Comparison of ENCODE assay signal across 22 cellular contexts in the genomic region with DNA sequence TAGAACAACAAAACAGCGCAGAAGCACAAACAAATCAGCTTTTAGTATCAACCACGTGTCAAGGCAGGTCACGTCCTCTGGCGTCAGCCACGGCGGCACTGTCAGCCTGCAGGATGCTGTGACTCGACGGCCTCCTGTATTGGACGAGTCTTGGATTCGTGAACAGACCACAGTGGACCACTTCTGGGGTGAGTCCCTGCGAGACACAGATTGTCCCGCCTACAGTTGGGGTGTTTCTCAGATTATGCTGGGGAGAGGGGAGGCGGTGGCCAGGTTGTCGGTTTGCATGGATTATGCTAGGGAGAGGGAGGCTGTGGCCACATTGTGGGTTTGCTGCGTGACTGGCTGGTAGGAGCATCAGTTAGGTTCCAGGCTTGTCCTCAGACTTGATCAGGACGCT. TPM values are rescaled to one million over a fixed set of nuclear protein-coding genes. Genes with fewer than 3 reads are reported as not detected.
A peak's percentile ranks its signal among the peaks of the same experiment; 100 is the strongest.
DNase-seq lines count a peak whose midpoint lies in the region; ATAC-seq and TF ChIP-seq lines count a peak whose summit lies in the region.
"Had no signal": no experiment of that assay in that cellular context is flagged by ENCODE, and none has a peak within 500 bp of the region (broad histone marks: within the 10 kb centered on the region; RNA-seq: fewer than 3 reads in every experiment).

No MANE protein-coding gene starts in this region.

- H3K9me3 Mint-ChIP-seq in MCF 10A (ENCODE audit: unreplicated experiment) (no peaks in the 10 kb centered on the region), endodermal cell (no peaks in the 10 kb centered on the region), neural crest cell (no peaks in the 10 kb centered on the region)

- DNase-seq in MCF 10A (ENCODE audit: unreplicated experiment) (no peak), mammary epithelial cell (no peak), endodermal cell (no peak), neural crest cell (ENCODE audit: low read depth, low spot score) (no peak), aorta (no peak), C1 segment of cervical spinal cord (lab: John Stamatoyannopoulos, UW) (no peak), thyroid gland (no peak), GDM1 (lab: John Stamatoyannopoulos, UW) (no peak)
- DNase-seq: activated CD4-positive, alpha-beta T cell treated with anti-CD3 and anti-CD28 coated beads, Interleukin-2, amount 50 U/mL, for 48 hours; activated gamma-delta T cell treated with Interleukin-2 at 50 U/mL for 16 hours; gastrocnemius medialis; H7; kidney glomerular epithelial cell; NCI-H146; NCI-H2227 treated with DMSO at 0.1 percent for 48 hours; NCI-H774; SJCRH30; stimulated activated CD4-positive, alpha-beta T cell treated with anti-CD3 and anti-CD28 coated beads, Interleukin-15, amount 100 ng/mL, for 24 hours; upper lobe of left lung had no signal

- H3K9ac ChIP-seq in mammary epithelial cell (ENCODE audit: insufficient read depth, low read length) (no peak overlapping the region), endodermal cell (ENCODE audit: extremely low read depth, low read length, poor library complexity, severe bottlenecking) (no peak overlapping the region)

- H3K27me3 Mint-ChIP-seq in MCF 10A (ENCODE audit: insufficient read depth, unreplicated experiment) (no peaks in the 10 kb centered on the region), endodermal cell (ENCODE audit: insufficient read depth) (no peaks in the 10 kb centered on the region), neural crest cell (ENCODE audit: low read depth) (no peaks in the 10 kb centered on the region)

- TF ChIP-seq CTCF in MCF 10A (IDR thresholded peaks at IDR 0.05; ENCODE audit: unreplicated experiment) (no peak), mammary epithelial cell (conservative IDR thresholded peaks at IDR 0.05 in 1 of 2, IDR thresholded peaks at IDR 0.05 in 1 of 2; ENCODE audit: extremely low read depth in 1 of 2, insufficient read depth in 1 of 2, low read depth in 1 of 2, low read length in 2 of 2) (no peak), endodermal cell (conservative IDR thresholded peaks at IDR 0.05) (no peak), neural crest cell (conservative IDR thresholded peaks at IDR 0.05) (no peak), thyroid gland (IDR thresholded peaks at IDR 0.05) (no peak)

- POLR2A ChIA-PET in MCF 10A (lab: Yijun Ruan, JAX), result interaction anchor here (0.6 to 2.5 kb wide), 2 partner anchors 10 to 37 kb away, joined by 3 to 14 read pairs; a partner anchor contains a TSS

- peaks cover 61% of the 10 kb centered on the region for H3K79me2 ChIP-seq in mammary epithelial cell (ENCODE audit: insufficient read depth, low read length)

- CTCF ChIA-PET in MCF 10A (lab: Yijun Ruan, JAX), result interaction anchor here (0.7 to 1.2 kb wide), 2 partner anchors 32 to 298 kb away, joined by 3 read pairs; no protein-coding TSS in a partner anchor
- CTCF ChIA-PET in mammary epithelial cell (lab: Charles Lee; ENCODE audit: low non-redundant PET), result no interaction called here

- H3K9me3 ChIP-seq in mammary epithelial cell (replicated peaks; ENCODE audit: insufficient read depth, low read length) (no peaks in the 10 kb centered on the region), endodermal cell (ENCODE audit: control insufficient read depth, low read length) (no peaks in the 10 kb centered on the region), aorta (ENCODE audit: control insufficient read depth, low read length) (no peaks in the 10 kb centered on the region), thyroid gland (no peaks in the 10 kb centered on the region)
- H3K9me3 ChIP-seq: gastrocnemius medialis, SJCRH30, upper lobe of left lung had no signal

- in situ Hi-C loops in mammary epithelial cell (cut with MboI; ENCODE audit: low sequenced_read_pairs in 2 of 2), result no loop called here

- H3K4me1 Mint-ChIP-seq in MCF 10A (ENCODE audit: insufficient read depth, unreplicated experiment), result peaks cover 8% of the 10 kb centered on the region
- peaks cover 6% of the 10 kb centered on the region for H3K4me1 Mint-ChIP-seq in endodermal cell
- peaks cover 13% of the 10 kb centered on the region for H3K4me1 Mint-ChIP-seq in neural crest cell

- no peak for ATAC-seq in aorta (ENCODE audit: low FRiP score)
- ATAC-seq: gastrocnemius medialis, GM12878 had no signal

- TF ChIP-seq POLR2A in thyroid gland (IDR thresholded peaks at IDR 0.05), result no peak

- H3K36me3 ChIP-seq in mammary epithelial cell (ENCODE audit: insufficient read depth, low read length) (peaks cover 20% of the 10 kb centered on the region), endodermal cell (ENCODE audit: control insufficient read depth, insufficient read depth, low read length) (peaks cover 80% of the 10 kb centered on the region), aorta (ENCODE audit: control insufficient read depth in 1 of 2, insufficient read depth in 2 of 2, low read length in 1 of 2) (peaks cover 0 to 7% of the 10 kb centered on the region in 2 donors), thyroid gland (peaks cover 35 to 39% of the 10 kb centered on the region in 2 donors)

- H3K27ac ChIP-seq in mammary epithelial cell (ENCODE audit: insufficient read depth, low read depth, low read length) (no peak overlapping the region), endodermal cell (ENCODE audit: low read depth, low read length) (peak overlapping the region; percentile 95), aorta (ENCODE audit: low read depth in 1 of 2, low read length in 2 of 2) (peak overlapping the region; percentile 2 to 70), thyroid gland (no peak overlapping the region)
- H3K27ac ChIP-seq: C4-2B, SJCRH30, VCaP had no signal

- H3K4me3 ChIP-seq in mammary epithelial cell (replicated peaks in 1 of 3; ENCODE audit: insufficient read depth in 1 of 3, low read depth in 2 of 3, low read length in 3 of 3) (no peak overlapping the region), endodermal cell (ENCODE audit: low read length) (no peak overlapping the region), aorta (ENCODE audit: low read length in 2 of 2) (no peak overlapping the region), thyroid gland (replicated peaks in 1 of 3) (no peak overlapping the region)
- H3K4me3 ChIP-seq: gastrocnemius medialis, GM12878, SJCRH30, upper lobe of left lung had no signal

- intact Hi-C loops in MCF 10A (cut with micrococcal nuclease) (no loop called here), mammary epithelial cell (cut with micrococcal nuclease) (no loop called here), aorta (cut with DNase I) (no loop called here), thyroid gland (cut with DNase I) (no loop called here)

- H3K27me3 ChIP-seq in mammary epithelial cell (ENCODE audit: insufficient read depth, low read length), result no peaks in the 10 kb centered on the region
- H3K27me3 ChIP-seq in endodermal cell (ENCODE audit: control insufficient read depth, insufficient read depth, low read length, poor library complexity, severe bottlenecking), result no peaks in the 10 kb centered on the region
- no peaks in the 10 kb centered on the region for H3K27me3 ChIP-seq in aorta (ENCODE audit: control insufficient read depth in 1 of 2, insufficient read depth in 2 of 2, low read length in 1 of 2)
- no peaks in the 10 kb centered on the region for H3K27me3 ChIP-seq in thyroid gland
- H3K27me3 ChIP-seq: gastrocnemius medialis, SJCRH30, upper lobe of left lung had no signal

- H3K36me3 Mint-ChIP-seq in MCF 10A (ENCODE audit: insufficient read depth, unreplicated experiment) (peaks cover 82% of the 10 kb centered on the region), endodermal cell (ENCODE audit: low read depth) (peaks cover 81% of the 10 kb centered on the region), neural crest cell (ENCODE audit: low read depth) (peaks cover 12% of the 10 kb centered on the region)

- H4K20me1 ChIP-seq in mammary epithelial cell (ENCODE audit: insufficient read depth, low read length), result no peaks in the 10 kb centered on the region

- peak overlapping the region; percentile 58 for H3K27ac Mint-ChIP-seq in MCF 10A (ENCODE audit: low read depth, unreplicated experiment)
- H3K27ac Mint-ChIP-seq in endodermal cell, result peak overlapping the region; percentile 21
- H3K27ac Mint-ChIP-seq in neural crest cell (ENCODE audit: unreplicated experiment), result peak overlapping the region; percentile 70

- H3K4me1 ChIP-seq in mammary epithelial cell (ENCODE audit: insufficient read depth, low read length), result peaks cover 2% of the 10 kb centered on the region
- no peaks in the 10 kb centered on the region for H3K4me1 ChIP-seq in endodermal cell (ENCODE audit: control insufficient read depth, insufficient read depth, low read length)
- H3K4me1 ChIP-seq in aorta (ENCODE audit: control insufficient read depth in 1 of 2, insufficient read depth in 2 of 2, low read length in 2 of 2), result no peaks in the 10 kb centered on the region
- H3K4me1 ChIP-seq in thyroid gland, result no peaks in the 10 kb centered on the region
- H3K4me1 ChIP-seq: SJCRH30 had no signal

- no peak overlapping the region for H3K4me2 ChIP-seq in mammary epithelial cell (ENCODE audit: insufficient read depth, low read depth, low read length)

- WGBS in mammary epithelial cell (ENCODE audit: low coverage, missing lambda C conversion rate), result 90% methylated on average over 16 of the region's 16 CpGs
- WGBS in endodermal cell (ENCODE audit: insufficient coverage in 1 of 2, insufficient read length in 1 of 2), 2 experiments, result 91 to 95% methylated on average over 12 to 16 of the region's 16 CpGs
- 33 to 39% methylated on average over 16 of the region's 16 CpGs for WGBS in aorta, 2 donors
- WGBS in thyroid gland, 2 donors, result 83 to 85% methylated on average over 15 to 16 of the region's 16 CpGs

- H2AFZ ChIP-seq in mammary epithelial cell (ENCODE audit: low read depth, low read length), result no peak overlapping the region

- H3K4me3 Mint-ChIP-seq in MCF 10A (ENCODE audit: unreplicated experiment) (no peak overlapping the region), endodermal cell (no peak overlapping the region), neural crest cell (no peak overlapping the region)

- BruUV-seq in MCF 10A (replicated peaks; lab: Mats Ljungman, UMichigan) (no TSS peak), mammary epithelial cell (replicated peaks; lab: Mats Ljungman, UMichigan) (no TSS peak)

- dilution Hi-C loops in mammary epithelial cell (cut with HindIII; ENCODE audit: low sequenced_read_pairs), result no loop called here

RNA-seq across cellular contexts. Expression of a gene that starts 9.7 kb away (rescaled TPM):
- total RNA-seq in MCF 10A (2022) (126 and 132 TPM in 2 replicates), mammary epithelial cell (100 to 1,000 TPM; 135 to 191 TPM), endodermal cell (100 to 1,000 TPM; 133 to 136 TPM), neural crest cell (99.9 and 101 TPM in 2 replicates), aorta (100 to 1,000 TPM; 200 to 236 TPM), thyroid gland (100 to 1,000 TPM; 146 to 260 (median 186) TPM)
- polyA plus RNA-seq in mammary epithelial cell (176 TPM), aorta (100 to 1,000 TPM in 1 of 2 donors, 10 to 100 TPM in 1; 36.3 to 120 TPM)
- 160 TPM for polyA minus RNA-seq in mammary epithelial cell
- polyA plus RNA-seq in endodermal cell (2013, experiment 1 of 2), result 114 TPM
- 103 TPM for polyA plus RNA-seq in endodermal cell (2013, experiment 2 of 2)

RNA-seq across cellular contexts. Expression of a gene that starts 34.4 kb away (rescaled TPM):
- total RNA-seq in MCF 10A (2022) (32.6 and 43.9 TPM in 2 replicates), mammary epithelial cell (10 to 100 TPM; 26.0 to 40.8 TPM), endodermal cell (10 to 100 TPM; 73.3 to 84.3 TPM), neural crest cell (50.4 and 55.2 TPM in 2 replicates), aorta (10 to 100 TPM; 19.9 to 22.7 TPM), thyroid gland (10 to 100 TPM; 29.2 to 38.7 (median 34.3) TPM)
- polyA plus RNA-seq in mammary epithelial cell (28.5 TPM), aorta (10 to 100 TPM; 16.5 to 58.3 TPM)
- polyA minus RNA-seq in mammary epithelial cell, result 24.8 TPM
- polyA plus RNA-seq in endodermal cell (2013, experiment 1 of 2), result 49.1 TPM
- 46.6 TPM for polyA plus RNA-seq in endodermal cell (2013, experiment 2 of 2)

Comparison
In these comparisons a context has a peak if more than half of its experiments do, and no peak if none do; other contexts are left out.
1. H3K27ac ChIP-seq: peak in endodermal cell (single experiment) and aorta (2 of 2); none in mammary epithelial cell (single experiment) and thyroid gland (0 of 3).
2. Peak in every context shown above with its lines, with median percentiles within 50 percentile points of each other: H3K27ac Mint-ChIP-seq.